9 cellular contexts compared by ENCODE assay signal in the genomic region with DNA sequence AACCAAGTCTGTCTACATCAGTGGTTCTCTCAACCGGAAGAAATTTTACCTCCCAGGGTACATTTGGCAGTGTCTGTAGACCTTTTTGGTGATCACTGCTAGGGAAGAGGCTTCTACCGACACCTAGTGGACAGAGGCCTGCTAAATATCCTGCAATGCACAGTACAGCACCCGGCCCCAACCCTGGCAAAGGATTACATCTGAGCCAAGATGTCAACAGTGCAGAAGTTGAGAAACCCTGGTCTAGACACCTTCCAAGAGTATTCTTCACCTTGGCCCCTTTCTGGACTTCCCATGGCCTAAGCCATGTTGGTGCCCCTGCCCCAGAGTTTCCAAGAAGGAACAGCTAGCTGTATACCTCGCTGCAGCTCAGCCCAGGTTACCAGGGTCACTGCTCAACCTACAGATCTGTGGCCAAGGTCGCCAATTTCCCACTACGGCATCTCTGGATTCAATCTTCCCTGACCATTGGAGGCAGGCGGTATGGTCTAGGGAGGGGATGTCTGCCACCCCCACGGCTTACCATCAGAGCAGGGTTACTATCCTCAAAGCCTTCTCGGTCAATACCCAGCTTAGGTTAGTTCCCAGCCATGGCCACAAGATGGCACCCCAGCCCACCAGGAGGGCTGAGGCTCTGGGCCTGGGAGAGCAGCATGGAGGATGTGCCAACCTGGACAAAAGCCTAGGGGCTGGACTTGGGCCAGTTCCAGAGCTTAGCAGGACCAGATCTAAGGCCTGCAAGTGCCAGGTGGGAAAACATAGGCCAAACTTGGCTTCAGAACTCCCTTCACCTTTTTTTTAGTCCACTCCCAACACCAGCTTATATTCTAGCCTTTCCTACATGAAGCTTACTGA. TPM values are rescaled to one million over a fixed set of nuclear protein-coding genes. Genes with fewer than 3 reads are reported as not detected.
DNase-seq lines count a peak whose midpoint lies in the region; TF ChIP-seq lines count a peak whose summit lies in the region.
"Had no signal": no experiment of that assay in that cellular context is flagged by ENCODE, and none has a peak within 500 bp of the region (broad histone marks: within the 10 kb centered on the region; RNA-seq: fewer than 3 reads in every experiment).

No MANE protein-coding gene starts in this region.

- no peak overlapping the region for H3K9ac ChIP-seq in trophoblast cell (ENCODE audit: low read length)

- no peaks in the 10 kb centered on the region for H3K79me1 ChIP-seq in trophoblast cell (ENCODE audit: low read length)

- H2AFZ ChIP-seq in trophoblast cell (ENCODE audit: insufficient read depth, low read length, poor library complexity) = no peak overlapping the region

- intact Hi-C loops in vagina (cut with DNase I) = no loop called here

- no peak overlapping the region for H3K4ac ChIP-seq in trophoblast cell (ENCODE audit: low read depth, low read length)

- H2AK5ac ChIP-seq in trophoblast cell (ENCODE audit: low read length) = no peak overlapping the region

- H4K8ac ChIP-seq in trophoblast cell (ENCODE audit: low read depth, low read length) = no peak overlapping the region

- peak; percentile 72 to 79 (median 73) for TF ChIP-seq CTCF in vagina (IDR thresholded peaks at IDR 0.05)

- H3K23ac ChIP-seq in trophoblast cell (ENCODE audit: low read length) = no peak overlapping the region

- no peak overlapping the region for H3K4me2 ChIP-seq in trophoblast cell (ENCODE audit: low read length)

- no peak overlapping the region for H3K14ac ChIP-seq in trophoblast cell (ENCODE audit: low read length)

- H3K9me3 ChIP-seq in trophoblast cell (ENCODE audit: insufficient read depth, low read depth, low read length) (peaks cover 2% of the 10 kb centered on the region), vagina (no peaks in the 10 kb centered on the region)

- H4K12ac ChIP-seq in trophoblast cell (ENCODE audit: low read depth, low read length) = no peak overlapping the region

- H3K4me3 ChIP-seq in trophoblast cell (ENCODE audit: low read depth, low read length) (no peak overlapping the region), vagina (no peak overlapping the region)

- no peaks in the 10 kb centered on the region for H3K79me2 ChIP-seq in trophoblast cell (ENCODE audit: control insufficient read depth, insufficient read depth, low read length, poor library complexity)

- H3K36me3 ChIP-seq in trophoblast cell (ENCODE audit: control insufficient read depth in 1 of 2, insufficient read depth in 2 of 2, low read length in 2 of 2) (no peaks in the 10 kb centered on the region), vagina (no peaks in the 10 kb centered on the region)

- no CpG with 5 or more reads among the region's 9 CpGs for WGBS in trophoblast cell (ENCODE audit: extremely low coverage, insufficient coverage, insufficient read length)

- peak; percentile 32 for DNase-seq in GM04504 (ENCODE audit: low read depth)
- DNase-seq in HEK293T (ENCODE audit: extremely low spot score) = peak; percentile 84
- peak; percentile 88 for DNase-seq in NAMALWA (ENCODE audit: low spot score)
- peak; percentile 24 for DNase-seq in SHP77 treated with DMSO at 0.1 percent for 48 hours (lab: John Stamatoyannopoulos, UW)
- DNase-seq in activated gamma-delta T cell treated with anti-CD3 and anti-CD28 coated beads, Interleukin-2, amount 50 U/mL, for 16 hours (ENCODE audit: low read depth) = peak; percentile 19
- DNase-seq in germinal center (ENCODE audit: low spot score) = peak; percentile 80
- DNase-seq in trophoblast cell = peak; percentile 76 to 92
- DNase-seq in vagina (ENCODE audit: extremely low spot score in 2 of 2) = no peak

- H2BK12ac ChIP-seq in trophoblast cell (ENCODE audit: low read length) = no peak overlapping the region

- H3K18ac ChIP-seq in trophoblast cell (ENCODE audit: low read length) = no peak overlapping the region

- H3K27me3 ChIP-seq in trophoblast cell (ENCODE audit: insufficient read depth, low read length) (peaks cover 22% of the 10 kb centered on the region), vagina (no peaks in the 10 kb centered on the region)

- POLR2A ChIA-PET in HEK293T (lab: Yijun Ruan, JAX) = interaction anchor here (0.8 to 1.1 kb wide), 2 partner anchors 8 to 242 kb away, joined by 3 read pairs; no protein-coding TSS in a partner anchor

- no peak overlapping the region for H4K91ac ChIP-seq in trophoblast cell (ENCODE audit: low read depth, low read length)

- no peak overlapping the region for H2BK120ac ChIP-seq in trophoblast cell (ENCODE audit: insufficient read depth, low read length, poor library complexity)

- TF ChIP-seq POLR2A in vagina (IDR thresholded peaks at IDR 0.05) = no peak

- CTCF ChIA-PET in HEK293T (lab: Yijun Ruan, JAX) = interaction anchor here (0.5 to 4.5 kb wide), 43 partner anchors 8 to 473 kb away, joined by 3 to 61 read pairs (median 4); partner anchors contain the start of gene MYOD1

- H3K4me1 ChIP-seq in trophoblast cell (ENCODE audit: control insufficient read depth in 1 of 2, insufficient read depth in 2 of 2, low read length in 2 of 2) = peaks cover 3 to 4% of the 10 kb centered on the region in 2 experiments
- H3K4me1 ChIP-seq in vagina = peaks cover 15% of the 10 kb centered on the region

- H2BK5ac ChIP-seq in trophoblast cell (ENCODE audit: low read depth, low read length, poor library complexity) = no peak overlapping the region

- H3K27ac ChIP-seq in trophoblast cell (ENCODE audit: low read depth, low read length) = no peak overlapping the region
- no peak overlapping the region for H3K27ac ChIP-seq in vagina

TF ChIP-seq in HEK293T, 16 proteins besides CTCF, POLR2A, EP300 and RAD21:
- TF ChIP-seq, protein P1, sequence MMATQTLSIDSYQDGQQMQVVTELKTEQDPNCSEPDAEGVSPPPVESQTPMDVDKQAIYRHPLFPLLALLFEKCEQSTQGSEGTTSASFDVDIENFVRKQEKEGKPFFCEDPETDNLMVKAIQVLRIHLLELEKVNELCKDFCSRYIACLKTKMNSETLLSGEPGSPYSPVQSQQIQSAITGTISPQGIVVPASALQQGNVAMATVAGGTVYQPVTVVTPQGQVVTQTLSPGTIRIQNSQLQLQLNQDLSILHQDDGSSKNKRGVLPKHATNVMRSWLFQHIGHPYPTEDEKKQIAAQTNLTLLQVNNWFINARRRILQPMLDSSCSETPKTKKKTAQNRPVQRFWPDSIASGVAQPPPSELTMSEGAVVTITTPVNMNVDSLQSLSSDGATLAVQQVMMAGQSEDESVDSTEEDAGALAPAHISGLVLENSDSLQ (IDR thresholded peaks at IDR 0.05) = no peak
- TF ChIP-seq CTBP1 (IDR thresholded peaks at IDR 0.05; ENCODE audit: borderline replicate concordance) (no peak), FOXM1 (IDR thresholded peaks at IDR 0.05; ENCODE audit: borderline replicate concordance) (no peak), TARDBP (IDR thresholded peaks at IDR 0.05) (no peak), FOXK2 (IDR thresholded peaks at IDR 0.05) (no peak), ARNT (IDR thresholded peaks at IDR 0.05) (no peak), SP1 (IDR thresholded peaks at IDR 0.05) (no peak), ZNF384 (IDR thresholded peaks at IDR 0.05) (no peak), LEF1 (IDR thresholded peaks at IDR 0.05; ENCODE audit: borderline replicate concordance) (no peak), BHLHE40 (IDR thresholded peaks at IDR 0.05; ENCODE audit: borderline replicate concordance) (no peak), L3MBTL2 (conservative IDR thresholded peaks at IDR 0.05) (no peak), SUZ12 (IDR thresholded peaks at IDR 0.05) (no peak), HDGF (IDR thresholded peaks at IDR 0.05; ENCODE audit: borderline replicate concordance) (no peak), NFRKB (IDR thresholded peaks at IDR 0.05) (no peak)

RNA-seq across cellular contexts. Expression of gene KCNC1, which starts 3.7 kb away (rescaled TPM):
- 0.12 and 0.16 TPM in 2 replicates for polyA plus RNA-seq in trophoblast cell (2013)
- 0.49 TPM for total RNA-seq in vagina

RNA-seq across cellular contexts. Expression of gene MYOD1, which starts 11.5 kb away (rescaled TPM):
- 0.07 and 0.14 TPM in 2 replicates for polyA plus RNA-seq in trophoblast cell (2013)
- total RNA-seq in vagina = not detected
- polyA plus RNA-seq: esophagus had no signal

Comparison
In these comparisons a context has a peak if more than half of its experiments do, and no peak if none do; other contexts are left out.
1. DNase-seq: peak in GM04504 (single experiment), HEK293T (single experiment), NAMALWA (single experiment), SHP77 treated with DMSO at 0.1 percent for 48 hours (single experiment), activated gamma-delta T cell treated with anti-CD3 and anti-CD28 coated beads, Interleukin-2, amount 50 U/mL, for 16 hours (single experiment), germinal center (single experiment) and trophoblast cell (2 of 2); none in vagina (0 of 2).